7 cellular contexts compared by ENCODE assay signal in the genomic region with DNA sequence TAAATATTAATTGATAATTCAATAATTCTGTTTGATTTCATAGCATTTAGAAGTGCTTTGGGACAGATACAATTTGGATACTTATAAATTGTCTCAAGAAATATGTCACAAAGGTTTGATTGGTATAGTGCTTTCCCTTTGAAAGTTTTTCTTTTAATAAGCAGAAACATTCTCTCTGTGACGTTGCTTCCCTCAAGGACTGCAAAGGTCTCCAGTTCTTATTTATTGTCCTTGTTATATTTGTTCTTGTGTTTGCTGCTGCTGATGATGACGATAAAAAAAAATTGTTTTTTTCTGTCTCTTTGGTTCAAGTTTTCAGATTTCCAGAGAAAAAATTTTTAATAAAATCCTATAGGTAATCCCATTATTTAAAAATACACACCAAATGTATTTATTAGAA.
"Had no signal": no experiment of that assay in that cellular context is flagged by ENCODE, and none has a peak within 500 bp of the region (broad histone marks: within the 10 kb centered on the region; RNA-seq: fewer than 3 reads in every experiment).

No MANE protein-coding gene starts in this region.

- H3K27ac ChIP-seq: HL-60, KMS-11 had no signal

- DNase-seq: IMR-90, KBM-7, KG1 had no signal

- H3K4me2 ChIP-seq: KMS-11 had no signal

- FAIRE-seq: HTR-8/SVneo, K562 had no signal

- ATAC-seq: K562 had no signal

- H3K9ac ChIP-seq: KMS-11 had no signal

- H3K4me3 ChIP-seq: K562 had no signal
